ENCODE assay signal across 7 cellular contexts in the genomic region with DNA sequence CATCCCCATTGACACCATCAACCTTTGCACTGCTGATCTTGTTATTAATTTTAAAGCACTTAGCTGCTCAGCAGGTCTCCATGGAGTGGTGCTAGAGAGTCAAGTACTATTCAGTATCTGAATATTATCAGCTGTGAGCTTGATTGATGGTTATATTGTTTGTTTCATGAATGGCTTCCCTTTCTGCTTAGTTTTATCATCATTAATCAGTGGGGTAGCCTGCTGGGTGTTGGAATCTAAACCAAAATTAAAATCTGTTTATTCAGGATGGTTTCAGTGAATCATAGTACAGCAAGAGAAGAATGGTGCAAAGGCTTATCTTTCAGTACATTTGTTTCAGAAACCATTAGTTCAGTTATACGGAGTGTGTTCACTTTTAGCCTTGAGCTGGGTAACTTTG. TPM values are rescaled to one million over a fixed set of nuclear protein-coding genes. Genes with fewer than 3 reads are reported as not detected.
DNase-seq lines count a peak whose midpoint lies in the region; ATAC-seq, FAIRE-seq and TF ChIP-seq lines count a peak whose summit lies in the region.

No MANE protein-coding gene starts in this region.

- H3K36me3 Mint-ChIP-seq in HFFc6 (ENCODE audit: low read depth) (no peaks in the 10 kb centered on the region), nephron (ENCODE audit: low read depth) (no peaks in the 10 kb centered on the region)

- H3K4me1 Mint-ChIP-seq in HFFc6 (ENCODE audit: low read depth) = no peaks in the 10 kb centered on the region
- peaks cover 5% of the 10 kb centered on the region for H3K4me1 Mint-ChIP-seq in nephron

- FAIRE-seq in GM12891 (lab: Jason Lieb, UNC) = peak; percentile 88

- no peak overlapping the region for H3K4me3 ChIP-seq in brain microvascular endothelial cell (ENCODE audit: low read depth, low read length)

- no peak for ATAC-seq in left colon

- no peak for TF ChIP-seq POLR2A in GM12891 (IDR thresholded peaks at IDR 0.05; ENCODE audit: low read depth, low read length)

- H3K4me3 Mint-ChIP-seq in HFFc6 (no peak overlapping the region), nephron (no peak overlapping the region)

- intact Hi-C loops in left colon (cut with DNase I, micrococcal nuclease) = no loop called here

- H3K36me3 ChIP-seq in brain microvascular endothelial cell (replicated peaks) = no peaks in the 10 kb centered on the region

- DNase-seq in GM12891 (ENCODE audit: insufficient read length, low spot score) = no peak
- DNase-seq in HFFc6 = no peak
- peak; percentile 42 for DNase-seq in NCI-H2029 treated with DMSO at 0.1 percent for 48 hours (lab: John Stamatoyannopoulos, UW)
- DNase-seq in brain microvascular endothelial cell = peak; percentile 14
- DNase-seq in left colon = no peak
- no peak for DNase-seq in HuH-7 (ENCODE audit: low spot score)

- peak; percentile 61 for TF ChIP-seq CTCF in HFFc6 (IDR thresholded peaks at IDR 0.05)
- peak; percentile 74 for TF ChIP-seq CTCF in brain microvascular endothelial cell (IDR thresholded peaks at IDR 0.05; ENCODE audit: low read depth, low read length, missing control alignments)
- peak; percentile 41 to 46 (median 45) for TF ChIP-seq CTCF in nephron (IDR thresholded peaks at IDR 0.05; ENCODE audit: unreplicated experiment in 3 of 3)

- no peak overlapping the region for H3K27ac ChIP-seq in brain microvascular endothelial cell

- H3K27ac Mint-ChIP-seq in HFFc6 (no peak overlapping the region), nephron (no peak overlapping the region)

- H3K27me3 Mint-ChIP-seq in HFFc6 (ENCODE audit: insufficient read depth) = peaks cover 3% of the 10 kb centered on the region
- no peaks in the 10 kb centered on the region for H3K27me3 Mint-ChIP-seq in nephron (ENCODE audit: low read depth)

- H3K9me3 Mint-ChIP-seq in HFFc6 = no peaks in the 10 kb centered on the region
- no peaks in the 10 kb centered on the region for H3K9me3 Mint-ChIP-seq in nephron

- in situ Hi-C loops in brain microvascular endothelial cell (cut with HindIII; ENCODE audit: low pct_ligation_motif_present, low sequenced_read_pairs) = no loop called here

- no peaks in the 10 kb centered on the region for H3K27me3 ChIP-seq in brain microvascular endothelial cell (replicated peaks)

TF ChIP-seq in GM12891, 5 proteins besides CTCF, POLR2A, EP300 and RAD21:
- no peak for TF ChIP-seq SPI1 (IDR thresholded peaks at IDR 0.05; ENCODE audit: low read depth, low read length)
- no peak for TF ChIP-seq POLR2AphosphoS5 (IDR thresholded peaks at IDR 0.05; ENCODE audit: low read depth, low read length)
- TF ChIP-seq POU2F2 (IDR thresholded peaks at IDR 0.05; ENCODE audit: low read depth, low read length) = no peak
- no peak for TF ChIP-seq PAX5 (IDR thresholded peaks at IDR 0.05; ENCODE audit: insufficient read depth, low read length, severe bottlenecking)
- TF ChIP-seq TAF1 (IDR thresholded peaks at IDR 0.05; ENCODE audit: low read depth, low read length) = no peak

RNA-seq across cellular contexts. Expression of gene SCEL, which starts 42.5 kb away (rescaled TPM):
- polyA plus RNA-seq in GM12891 (2012; ENCODE audit: low read depth, missing spikeins) = 0.04 TPM
- not detected for total RNA-seq in HFFc6 (2021; fragmentation: NEBNext Ultra II Directional; extraction: Animal tissue kit (Norgen Biotek cat#: 25700))
- 1 to 10 TPM; 1.9 to 2.7 TPM for total RNA-seq in left colon

Comparison
In these comparisons a context has a peak if more than half of its experiments do, and no peak if none do; other contexts are left out.
1. DNase-seq: peak in NCI-H2029 treated with DMSO at 0.1 percent for 48 hours (single experiment) and brain microvascular endothelial cell (single experiment); none in GM12891 (single experiment), HFFc6 (single experiment), left colon (0 of 2) and HuH-7 (single experiment).
2. Peak in every context shown above with its lines, with median percentiles within 50 percentile points of each other: CTCF ChIP-seq.